In the genomic region with DNA sequence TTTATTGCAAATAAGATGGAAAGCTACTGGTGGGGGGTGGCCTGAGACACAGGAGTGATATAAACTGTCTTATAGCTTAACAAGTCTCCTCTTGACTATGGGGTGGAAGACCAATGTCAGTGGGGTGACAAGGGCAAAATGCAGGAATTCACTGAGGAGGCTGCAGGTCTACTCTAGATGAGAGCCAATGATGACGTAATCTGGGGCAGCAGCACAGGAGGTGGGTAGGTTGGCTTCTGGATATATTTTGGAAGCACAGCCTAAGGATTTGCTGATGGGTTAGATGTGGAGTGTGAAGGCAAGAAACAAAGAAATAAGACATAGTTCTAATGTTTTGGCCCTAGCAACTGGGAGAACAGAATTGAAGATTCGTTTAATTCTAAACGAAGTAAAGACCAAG, we compare ENCODE assay signal across 31 cellular contexts.
"Had no signal": no experiment of that assay in that cellular context is flagged by ENCODE, and none has a peak within 500 bp of the region (broad histone marks: within the 10 kb centered on the region; RNA-seq: fewer than 3 reads in every experiment).

No MANE protein-coding gene starts in this region.

- H3K36me3 ChIP-seq: adrenal gland, cardiac muscle cell, colonic mucosa, esophagus muscularis mucosa, gastrocnemius medialis, heart left ventricle had no signal

- H3K27ac ChIP-seq: adrenal gland, body of pancreas, cardiac muscle cell, colonic mucosa, esophagus muscularis mucosa, foreskin keratinocyte, gastrocnemius medialis, heart left ventricle had no signal

- DNase-seq: activated CD4-positive, alpha-beta memory T cell treated with anti-CD3 and anti-CD28 coated beads for 36 hours; activated CD4-positive, alpha-beta T cell treated with anti-CD3 and anti-CD28 coated beads for 36 hours; activated CD4-positive, alpha-beta T cell treated with anti-CD3 and anti-CD28 coated beads, Interleukin-2, amount 10 ng/mL, durations not matched to agents 24 days and 14 days; activated CD4-positive, CD25-positive, alpha-beta regulatory T cell; activated CD4-positive, CD25-positive, alpha-beta regulatory T cell treated with anti-CD3 and anti-CD28 coated beads, Interleukin-2, amount 50 U/mL, for 72 hours; activated CD8-positive, alpha-beta memory T cell treated with anti-CD3 and anti-CD28 coated beads, Interleukin-2, amount 10 ng/mL, durations not matched to agents 7 days and 5 days; activated CD8-positive, alpha-beta memory T cell treated with anti-CD3 and anti-CD28 coated beads, Interleukin-2, amount 50 U/mL, for 4 hours; activated CD8-positive, alpha-beta T cell treated with anti-CD3 and anti-CD28 coated beads, Interleukin-2, amount 10 ng/mL, durations not matched to agents 7 days and 5 days; activated effector memory CD4-positive, alpha-beta T cell treated with anti-CD3 and anti-CD28 coated beads, Interleukin-2, amount 50 U/mL, for 16 hours; activated naive CD4-positive, alpha-beta T cell treated with anti-CD3 and anti-CD28 coated beads for 36 hours; activated naive CD8-positive, alpha-beta T cell treated with anti-CD3 and anti-CD28 coated beads for 36 hours; activated naive CD8-positive, alpha-beta T cell treated with anti-CD3 and anti-CD28 coated beads, Interleukin-2, amount 50 U/mL, for 24 hours; activated T-cell treated with anti-CD3 and anti-CD28 coated beads, Interleukin-2, amount 50 U/mL, for 1 hour; activated T-cell treated with anti-CD3 and anti-CD28 coated beads, Interleukin-2, amount 50 U/mL, for 48 hours; adrenal gland; amygdala; aorta; body of pancreas; central memory CD4-positive, alpha-beta T cell; cerebellar nuclear complex; colonic mucosa; effector CD4-positive, alpha-beta T cell; effector memory CD8-positive, alpha-beta T cell; erythroblast; foreskin keratinocyte; gastrocnemius medialis; glutamatergic neuron; heart left ventricle; T-helper 2 cell had no signal

- H3K27me3 ChIP-seq: adrenal gland, body of pancreas, cardiac muscle cell, colonic mucosa, foreskin keratinocyte, gastrocnemius medialis, heart left ventricle had no signal

- H3K4me3 ChIP-seq: adrenal gland, body of pancreas, cardiac muscle cell, colonic mucosa, esophagus muscularis mucosa, gastrocnemius medialis, heart left ventricle had no signal

- ATAC-seq: activated CD4-positive, alpha-beta T cell treated with anti-CD3 and anti-CD28 coated beads for 36 hours; activated CD8-positive, alpha-beta memory T cell treated with anti-CD3 and anti-CD28 coated beads, Interleukin-2, amount 10 ng/mL, durations not matched to agents 7 days and 5 days; activated CD8-positive, alpha-beta T cell treated with anti-CD3 and anti-CD28 coated beads, Interleukin-2, amount 10 ng/mL, durations not matched to agents 7 days and 5 days; activated naive CD8-positive, alpha-beta T cell treated with anti-CD3 and anti-CD28 coated beads, Interleukin-2, amount 50 U/mL, for 24 hours; body of pancreas; effector memory CD8-positive, alpha-beta T cell; foreskin keratinocyte; gastrocnemius medialis; heart left ventricle had no signal

- H3K4me1 ChIP-seq: adrenal gland, body of pancreas, colonic mucosa, esophagus muscularis mucosa, foreskin keratinocyte, gastrocnemius medialis, heart left ventricle had no signal

- H3K9me3 ChIP-seq: adrenal gland, body of pancreas, colonic mucosa, esophagus muscularis mucosa, gastrocnemius medialis had no signal
